Comparison of ENCODE assay signal across 1 cellular context in the genomic region with DNA sequence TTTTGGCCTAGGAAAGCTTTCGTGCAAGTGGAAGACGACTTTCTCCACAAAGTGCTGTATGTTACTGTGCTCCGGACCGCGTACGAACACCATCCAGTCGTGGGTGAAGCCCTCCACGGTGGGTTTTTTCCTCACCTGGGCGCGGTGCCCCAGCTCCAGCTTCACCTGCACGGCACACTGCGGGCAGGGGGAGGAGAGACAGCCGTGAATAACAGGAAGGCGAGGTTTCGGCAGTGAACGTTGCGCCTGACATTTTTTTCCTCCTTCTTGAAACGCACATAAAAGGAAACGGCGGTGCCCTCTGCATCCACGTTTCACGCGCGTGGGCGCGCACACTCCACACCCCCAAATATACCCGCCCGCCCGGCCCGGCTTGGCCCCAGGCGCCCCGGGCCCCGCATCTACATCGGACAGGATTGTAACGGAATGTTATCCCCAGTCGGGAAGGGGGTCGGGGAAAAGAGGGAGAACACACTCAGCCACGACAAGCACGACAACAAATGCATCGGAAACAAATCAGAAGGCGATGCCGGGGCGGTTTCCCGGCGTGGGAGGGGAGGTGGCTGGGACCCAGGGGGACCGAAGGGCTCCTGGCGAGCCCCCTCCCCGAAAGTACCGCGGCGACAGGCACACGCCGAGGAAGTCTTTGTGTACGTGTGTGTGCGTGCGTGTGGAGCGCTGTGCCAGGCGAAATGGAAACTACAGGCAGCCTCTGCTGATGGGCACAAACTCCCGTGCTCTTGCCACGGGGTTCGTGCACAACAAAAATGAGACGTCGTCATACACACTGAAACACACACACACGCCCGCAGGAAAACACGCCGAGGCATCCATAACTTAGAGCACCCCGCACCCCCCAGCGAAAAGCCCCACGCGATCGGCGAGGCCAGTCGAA.
TF ChIP-seq lines count a peak whose summit lies in the region.

No MANE protein-coding gene starts in this region.

TF ChIP-seq in HEK293, 187 proteins besides CTCF, POLR2A, EP300 and RAD21 (continued from another document):
- TF ChIP-seq ZBTB1 (tag by site-specific recombination; IDR thresholded peaks at IDR 0.05) (no peak), ZBTB17 (tag by site-specific recombination; IDR thresholded peaks at IDR 0.05) (no peak), ZNF768 (tag by site-specific recombination; IDR thresholded peaks at IDR 0.05) (no peak), GLIS2 (tag by site-specific recombination; IDR thresholded peaks at IDR 0.05) (peak; percentile 43; the same call in 1 of the 2 replicates), ZNF76 (tag by site-specific recombination; IDR thresholded peaks at IDR 0.05; ENCODE audit: borderline replicate concordance, low read depth) (no peak), ZNF596 (tag by site-specific recombination; IDR thresholded peaks at IDR 0.05) (no peak), ZFP69B (tag by site-specific recombination; IDR thresholded peaks at IDR 0.05) (no peak), ZNF341 (tag by site-specific recombination; IDR thresholded peaks at IDR 0.05; ENCODE audit: low read depth) (peak; percentile 78), FEZF1 (tag by site-specific recombination; IDR thresholded peaks at IDR 0.05) (no peak), ZBTB20 (tag by site-specific recombination; IDR thresholded peaks at IDR 0.05) (no peak), ZFP3 (tag by site-specific recombination; IDR thresholded peaks at IDR 0.05; ENCODE audit: low read depth) (no peak), ZNF837 (tag by site-specific recombination; IDR thresholded peaks at IDR 0.05) (no peak), ZNF600 (tag by site-specific recombination; IDR thresholded peaks at IDR 0.05) (peak; percentile 19; the same call in 1 of the 2 replicates)
- TF ChIP-seq, protein P1, sequence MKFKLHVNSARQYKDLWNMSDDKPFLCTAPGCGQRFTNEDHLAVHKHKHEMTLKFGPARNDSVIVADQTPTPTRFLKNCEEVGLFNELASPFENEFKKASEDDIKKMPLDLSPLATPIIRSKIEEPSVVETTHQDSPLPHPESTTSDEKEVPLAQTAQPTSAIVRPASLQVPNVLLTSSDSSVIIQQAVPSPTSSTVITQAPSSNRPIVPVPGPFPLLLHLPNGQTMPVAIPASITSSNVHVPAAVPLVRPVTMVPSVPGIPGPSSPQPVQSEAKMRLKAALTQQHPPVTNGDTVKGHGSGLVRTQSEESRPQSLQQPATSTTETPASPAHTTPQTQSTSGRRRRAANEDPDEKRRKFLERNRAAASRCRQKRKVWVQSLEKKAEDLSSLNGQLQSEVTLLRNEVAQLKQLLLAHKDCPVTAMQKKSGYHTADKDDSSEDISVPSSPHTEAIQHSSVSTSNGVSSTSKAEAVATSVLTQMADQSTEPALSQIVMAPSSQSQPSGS (tag by site-specific recombination; IDR thresholded peaks at IDR 0.05; ENCODE audit: low read depth) = no peak
- TF ChIP-seq, protein P2, sequence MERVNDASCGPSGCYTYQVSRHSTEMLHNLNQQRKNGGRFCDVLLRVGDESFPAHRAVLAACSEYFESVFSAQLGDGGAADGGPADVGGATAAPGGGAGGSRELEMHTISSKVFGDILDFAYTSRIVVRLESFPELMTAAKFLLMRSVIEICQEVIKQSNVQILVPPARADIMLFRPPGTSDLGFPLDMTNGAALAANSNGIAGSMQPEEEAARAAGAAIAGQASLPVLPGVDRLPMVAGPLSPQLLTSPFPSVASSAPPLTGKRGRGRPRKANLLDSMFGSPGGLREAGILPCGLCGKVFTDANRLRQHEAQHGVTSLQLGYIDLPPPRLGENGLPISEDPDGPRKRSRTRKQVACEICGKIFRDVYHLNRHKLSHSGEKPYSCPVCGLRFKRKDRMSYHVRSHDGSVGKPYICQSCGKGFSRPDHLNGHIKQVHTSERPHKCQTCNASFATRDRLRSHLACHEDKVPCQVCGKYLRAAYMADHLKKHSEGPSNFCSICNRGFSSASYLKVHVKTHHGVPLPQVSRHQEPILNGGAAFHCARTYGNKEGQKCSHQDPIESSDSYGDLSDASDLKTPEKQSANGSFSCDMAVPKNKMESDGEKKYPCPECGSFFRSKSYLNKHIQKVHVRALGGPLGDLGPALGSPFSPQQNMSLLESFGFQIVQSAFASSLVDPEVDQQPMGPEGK (tag by site-specific recombination; IDR thresholded peaks at IDR 0.05) = peak; percentile 51
- TF ChIP-seq, protein P3, sequence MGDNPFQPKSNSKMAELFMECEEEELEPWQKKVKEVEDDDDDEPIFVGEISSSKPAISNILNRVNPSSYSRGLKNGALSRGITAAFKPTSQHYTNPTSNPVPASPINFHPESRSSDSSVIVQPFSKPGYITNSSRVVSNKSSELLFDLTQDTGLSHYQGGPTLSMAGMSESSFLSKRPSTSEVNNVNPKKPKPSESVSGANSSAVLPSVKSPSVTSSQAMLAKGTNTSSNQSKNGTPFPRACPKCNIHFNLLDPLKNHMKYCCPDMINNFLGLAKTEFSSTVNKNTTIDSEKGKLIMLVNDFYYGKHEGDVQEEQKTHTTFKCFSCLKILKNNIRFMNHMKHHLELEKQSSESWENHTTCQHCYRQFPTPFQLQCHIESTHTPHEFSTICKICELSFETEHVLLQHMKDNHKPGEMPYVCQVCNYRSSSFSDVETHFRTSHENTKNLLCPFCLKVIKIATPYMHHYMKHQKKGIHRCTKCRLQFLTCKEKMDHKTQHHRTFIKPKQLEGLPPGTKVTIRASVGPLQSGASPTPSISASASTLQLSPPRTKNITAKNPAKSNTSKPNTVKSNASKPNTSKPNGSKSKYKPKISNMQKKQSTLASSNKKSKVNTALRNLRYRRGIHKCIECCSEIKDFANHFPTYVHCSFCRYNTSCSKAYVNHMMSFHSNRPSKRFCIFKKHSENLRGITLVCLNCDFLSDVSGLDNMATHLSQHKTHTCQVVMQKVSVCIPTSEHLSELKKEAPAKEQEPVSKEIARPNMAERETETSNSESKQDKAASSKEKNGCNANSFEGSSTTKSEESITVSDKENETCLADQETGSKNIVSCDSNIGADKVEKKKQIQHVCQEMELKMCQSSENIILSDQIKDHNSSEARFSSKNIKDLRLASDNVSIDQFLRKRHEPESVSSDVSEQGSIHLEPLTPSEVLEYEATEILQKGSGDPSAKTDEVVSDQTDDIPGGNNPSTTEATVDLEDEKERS (tag by site-specific recombination; IDR thresholded peaks at IDR 0.05) = no peak
- TF ChIP-seq, protein P4, sequence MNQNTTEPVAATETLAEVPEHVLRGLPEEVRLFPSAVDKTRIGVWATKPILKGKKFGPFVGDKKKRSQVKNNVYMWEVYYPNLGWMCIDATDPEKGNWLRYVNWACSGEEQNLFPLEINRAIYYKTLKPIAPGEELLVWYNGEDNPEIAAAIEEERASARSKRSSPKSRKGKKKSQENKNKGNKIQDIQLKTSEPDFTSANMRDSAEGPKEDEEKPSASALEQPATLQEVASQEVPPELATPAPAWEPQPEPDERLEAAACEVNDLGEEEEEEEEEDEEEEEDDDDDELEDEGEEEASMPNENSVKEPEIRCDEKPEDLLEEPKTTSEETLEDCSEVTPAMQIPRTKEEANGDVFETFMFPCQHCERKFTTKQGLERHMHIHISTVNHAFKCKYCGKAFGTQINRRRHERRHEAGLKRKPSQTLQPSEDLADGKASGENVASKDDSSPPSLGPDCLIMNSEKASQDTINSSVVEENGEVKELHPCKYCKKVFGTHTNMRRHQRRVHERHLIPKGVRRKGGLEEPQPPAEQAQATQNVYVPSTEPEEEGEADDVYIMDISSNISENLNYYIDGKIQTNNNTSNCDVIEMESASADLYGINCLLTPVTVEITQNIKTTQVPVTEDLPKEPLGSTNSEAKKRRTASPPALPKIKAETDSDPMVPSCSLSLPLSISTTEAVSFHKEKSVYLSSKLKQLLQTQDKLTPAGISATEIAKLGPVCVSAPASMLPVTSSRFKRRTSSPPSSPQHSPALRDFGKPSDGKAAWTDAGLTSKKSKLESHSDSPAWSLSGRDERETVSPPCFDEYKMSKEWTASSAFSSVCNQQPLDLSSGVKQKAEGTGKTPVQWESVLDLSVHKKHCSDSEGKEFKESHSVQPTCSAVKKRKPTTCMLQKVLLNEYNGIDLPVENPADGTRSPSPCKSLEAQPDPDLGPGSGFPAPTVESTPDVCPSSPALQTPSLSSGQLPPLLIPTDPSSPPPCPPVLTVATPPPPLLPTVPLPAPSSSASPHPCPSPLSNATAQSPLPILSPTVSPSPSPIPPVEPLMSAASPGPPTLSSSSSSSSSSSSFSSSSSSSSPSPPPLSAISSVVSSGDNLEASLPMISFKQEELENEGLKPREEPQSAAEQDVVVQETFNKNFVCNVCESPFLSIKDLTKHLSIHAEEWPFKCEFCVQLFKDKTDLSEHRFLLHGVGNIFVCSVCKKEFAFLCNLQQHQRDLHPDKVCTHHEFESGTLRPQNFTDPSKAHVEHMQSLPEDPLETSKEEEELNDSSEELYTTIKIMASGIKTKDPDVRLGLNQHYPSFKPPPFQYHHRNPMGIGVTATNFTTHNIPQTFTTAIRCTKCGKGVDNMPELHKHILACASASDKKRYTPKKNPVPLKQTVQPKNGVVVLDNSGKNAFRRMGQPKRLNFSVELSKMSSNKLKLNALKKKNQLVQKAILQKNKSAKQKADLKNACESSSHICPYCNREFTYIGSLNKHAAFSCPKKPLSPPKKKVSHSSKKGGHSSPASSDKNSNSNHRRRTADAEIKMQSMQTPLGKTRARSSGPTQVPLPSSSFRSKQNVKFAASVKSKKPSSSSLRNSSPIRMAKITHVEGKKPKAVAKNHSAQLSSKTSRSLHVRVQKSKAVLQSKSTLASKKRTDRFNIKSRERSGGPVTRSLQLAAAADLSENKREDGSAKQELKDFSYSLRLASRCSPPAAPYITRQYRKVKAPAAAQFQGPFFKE (tag by site-specific recombination; IDR thresholded peaks at IDR 0.05; ENCODE audit: borderline replicate concordance) = no peak
- TF ChIP-seq, protein P5, sequence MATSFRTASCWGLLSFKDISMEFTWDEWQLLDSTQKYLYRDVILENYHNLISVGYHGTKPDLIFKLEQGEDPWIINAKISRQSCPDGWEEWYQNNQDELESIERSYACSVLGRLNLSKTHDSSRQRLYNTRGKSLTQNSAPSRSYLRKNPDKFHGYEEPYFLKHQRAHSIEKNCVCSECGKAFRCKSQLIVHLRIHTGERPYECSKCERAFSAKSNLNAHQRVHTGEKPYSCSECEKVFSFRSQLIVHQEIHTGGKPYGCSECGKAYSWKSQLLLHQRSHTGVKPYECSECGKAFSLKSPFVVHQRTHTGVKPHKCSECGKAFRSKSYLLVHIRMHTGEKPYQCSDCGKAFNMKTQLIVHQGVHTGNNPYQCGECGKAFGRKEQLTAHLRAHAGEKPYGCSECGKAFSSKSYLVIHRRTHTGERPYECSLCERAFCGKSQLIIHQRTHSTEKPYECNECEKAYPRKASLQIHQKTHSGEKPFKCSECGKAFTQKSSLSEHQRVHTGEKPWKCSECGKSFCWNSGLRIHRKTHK (tag by site-specific recombination; IDR thresholded peaks at IDR 0.05) = no peak
